In the genomic region with DNA sequence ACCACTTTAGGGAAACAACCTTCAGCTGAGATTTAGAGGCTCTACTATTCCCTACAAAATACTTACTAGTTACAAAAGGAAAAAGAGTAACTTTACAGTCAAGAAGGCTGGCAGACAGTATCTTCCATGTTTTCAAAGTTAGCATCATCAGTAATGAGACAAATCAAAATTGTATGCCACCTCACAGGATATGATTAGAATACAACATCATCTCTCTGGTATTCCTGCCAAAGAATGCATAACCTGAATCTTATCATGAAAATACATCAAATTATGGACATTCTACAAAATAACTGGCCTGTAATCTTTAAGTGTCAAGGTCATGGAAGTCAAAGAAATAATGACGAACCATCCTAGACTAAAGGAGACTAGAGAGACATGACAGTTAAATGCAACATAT, we compare ENCODE assay signal across 17 cellular contexts.
"Had no signal": no experiment of that assay in that cellular context is flagged by ENCODE, and none has a peak within 500 bp of the region (broad histone marks: within the 10 kb centered on the region; RNA-seq: fewer than 3 reads in every experiment).

No MANE protein-coding gene starts in this region.

- H3K4me3 Mint-ChIP-seq: effector memory CD8-positive, alpha-beta T cell; immature natural killer cell; natural killer cell; stimulated activated naive CD8-positive, alpha-beta T cell treated with anti-CD3 and anti-CD28 coated beads, Interleukin-15, amount 100 ng/mL, for 72 hours had no signal

- H3K27me3 Mint-ChIP-seq: effector memory CD8-positive, alpha-beta T cell; stimulated activated naive CD8-positive, alpha-beta T cell treated with anti-CD3 and anti-CD28 coated beads, Interleukin-15, amount 100 ng/mL, for 72 hours had no signal

- H3K4me1 Mint-ChIP-seq: natural killer cell; stimulated activated naive CD8-positive, alpha-beta T cell treated with anti-CD3 and anti-CD28 coated beads, Interleukin-15, amount 100 ng/mL, for 72 hours had no signal

- DNase-seq: effector memory CD8-positive, alpha-beta T cell; hypothalamus; immature natural killer cell; left ventricle myocardium superior; lower lobe of right lung; natural killer cell; pancreas; retina; stimulated activated CD4-positive, alpha-beta T cell treated with anti-CD3 and anti-CD28 coated beads, Interleukin-12 subunit alpha, Interleukin-12 subunit beta, amount 100 ng/mL, for 4 hours; stimulated activated CD4-positive, alpha-beta T cell treated with anti-CD3 and anti-CD28 coated beads, Interleukin-1b, Interleukin-23, amount 100 ng/mL, for 48 hours; stimulated activated CD4-positive, alpha-beta T cell treated with anti-CD3 and anti-CD28 coated beads, Interleukin-4, amount 100 ng/mL, for 1 hour; stimulated activated CD8-positive, alpha-beta memory T cell treated with anti-CD3 and anti-CD28 coated beads, Interleukin-4, amount 100 ng/mL, for 48 hours; stimulated activated naive CD4-positive, alpha-beta T cell; stimulated activated naive CD8-positive, alpha-beta T cell treated with anti-CD3 and anti-CD28 coated beads, Interleukin-15, amount 100 ng/mL, for 72 hours; transverse colon; upper lobe of right lung; uterus had no signal

- H3K9me3 Mint-ChIP-seq: effector memory CD8-positive, alpha-beta T cell; immature natural killer cell; natural killer cell; stimulated activated naive CD8-positive, alpha-beta T cell treated with anti-CD3 and anti-CD28 coated beads, Interleukin-15, amount 100 ng/mL, for 72 hours had no signal
